In genomic region chr11:9146477-9146876, GRCh38 we compare ENCODE assay signal across 11 cellular contexts.
"Had no signal": no experiment of that assay in that cellular context is flagged by ENCODE, and none has a peak within 500 bp of the region (broad histone marks: within the 10 kb centered on the region; RNA-seq: fewer than 3 reads in every experiment).

No MANE protein-coding gene starts in this region.

- H3K4me1 Mint-ChIP-seq: central memory CD8-positive, alpha-beta T cell had no signal

- H3K9me3 ChIP-seq: esophagus squamous epithelium, ovary, thoracic aorta had no signal

- H3K4me3 ChIP-seq: esophagus squamous epithelium, ovary, thoracic aorta had no signal

- H3K36me3 ChIP-seq: ovary had no signal

- ATAC-seq: left lobe of liver had no signal

- H3K27ac ChIP-seq: ovary, thoracic aorta had no signal

- DNase-seq: activated CD4-positive, CD25-positive, alpha-beta regulatory T cell; dermis blood vessel endothelial cell; esophagus squamous epithelium; foreskin fibroblast; mammary epithelial cell; ovary; stimulated activated CD4-positive, alpha-beta T cell treated with anti-CD3 and anti-CD28 coated beads, Interleukin-2, amount 100 ng/mL, for 48 hours; stimulated activated naive CD4-positive, alpha-beta T cell treated with Interleukin-2 at 50 U/mL for 16 hours had no signal

- H3K27me3 Mint-ChIP-seq: central memory CD8-positive, alpha-beta T cell had no signal

- H3K27me3 ChIP-seq: esophagus squamous epithelium, ovary had no signal

- H3K9me3 Mint-ChIP-seq: central memory CD8-positive, alpha-beta T cell had no signal

- H3K4me3 Mint-ChIP-seq: central memory CD8-positive, alpha-beta T cell had no signal
